8 cellular contexts compared by ENCODE assay signal in genomic region chr21:41877901-41878830, GRCh38. TPM values are rescaled to one million over a fixed set of nuclear protein-coding genes. Genes with fewer than 3 reads are reported as not detected.
A peak's percentile ranks its signal among the peaks of the same experiment; 100 is the strongest.
DNase-seq lines count a peak whose midpoint lies in the region; ATAC-seq and TF ChIP-seq lines count a peak whose summit lies in the region.

No MANE protein-coding gene starts in this region.

- H3K4me2 ChIP-seq in BLaER1, result peak overlapping the region; percentile 82
- peak overlapping the region; percentile 99 for H3K4me2 ChIP-seq in osteoblast (ENCODE audit: insufficient read depth, low read length)

- H3K4me1 ChIP-seq in BLaER1, result peaks cover 64% of the 10 kb centered on the region
- H3K4me1 ChIP-seq in NT2/D1 (ENCODE audit: insufficient read depth, insufficient read length), result peaks cover 8% of the 10 kb centered on the region
- peaks cover 11% of the 10 kb centered on the region for H3K4me1 ChIP-seq in osteoblast (ENCODE audit: insufficient read depth, low read length)

- peak overlapping the region; percentile 77 for H2AFZ ChIP-seq in osteoblast (ENCODE audit: low read length)

- peak overlapping the region; percentile 100 for H3K27ac ChIP-seq in BLaER1
- H3K27ac ChIP-seq in osteoblast (ENCODE audit: low read depth, low read length), result peak overlapping the region; percentile 82

- H4K20me1 ChIP-seq in BLaER1 (no peaks in the 10 kb centered on the region), osteoblast (ENCODE audit: insufficient read depth, low read length) (no peaks in the 10 kb centered on the region)

- H3K36me3 ChIP-seq in BLaER1 (no peaks in the 10 kb centered on the region), NT2/D1 (ENCODE audit: insufficient read depth, insufficient read length, low read length) (peaks cover 13% of the 10 kb centered on the region), osteoblast (ENCODE audit: insufficient read depth, low read length) (no peaks in the 10 kb centered on the region)

- H3K79me2 ChIP-seq in osteoblast (ENCODE audit: insufficient read depth, low read length), result peaks cover 48% of the 10 kb centered on the region

- no peak for TF ChIP-seq CTCF in fibroblast of villous mesenchyme (IDR thresholded peaks at IDR 0.05; ENCODE audit: insufficient read depth, low read depth, low read length)
- no peak for TF ChIP-seq CTCF in osteoblast (IDR thresholded peaks at IDR 0.05; ENCODE audit: extremely low read depth, low read depth, low read length)

- DNase-seq in NT2/D1 (ENCODE audit: low read depth, low spot score) (no peak), fibroblast of villous mesenchyme (ENCODE audit: low read depth) (peak; percentile 69), osteoblast (ENCODE audit: insufficient read length, low spot score, missing footprints) (peak; percentile 95), HK-2 (ENCODE audit: unreplicated experiment) (no peak)
- DNase-seq in activated T-helper 9 cell treated with anti-CD3 and anti-CD28 coated beads, Interleukin-2, amount 50 U/mL, for 16 hours (ENCODE audit: low read depth), result peak; percentile 20

- H3K9me3 ChIP-seq in BLaER1 (no peaks in the 10 kb centered on the region), NT2/D1 (ENCODE audit: insufficient read depth, low read length) (no peaks in the 10 kb centered on the region), osteoblast (ENCODE audit: low read depth, low read length) (no peaks in the 10 kb centered on the region)

- H3K9ac ChIP-seq in BLaER1, result peak overlapping the region; percentile 100
- peak overlapping the region; percentile 79 for H3K9ac ChIP-seq in NT2/D1 (ENCODE audit: insufficient read length, low read depth)

- peak overlapping the region; percentile 90 for H3K4me3 ChIP-seq in BLaER1
- peak overlapping the region; percentile 90 for H3K4me3 ChIP-seq in NT2/D1 (ENCODE audit: insufficient read length, low read depth)
- peak overlapping the region; percentile 71 for H3K4me3 ChIP-seq in fibroblast of villous mesenchyme (ENCODE audit: low read depth, low read length)
- peak overlapping the region; percentile 84 for H3K4me3 ChIP-seq in osteoblast (ENCODE audit: insufficient read depth, low read length)

- ATAC-seq in GM19023 (IDR thresholded peaks at IDR 0.05; ENCODE audit: unreplicated experiment) (peak; percentile 31), HG03159 (IDR thresholded peaks at IDR 0.05; ENCODE audit: unreplicated experiment) (peak; percentile 30)

- H3K27me3 ChIP-seq in BLaER1, result no peaks in the 10 kb centered on the region
- no peaks in the 10 kb centered on the region for H3K27me3 ChIP-seq in NT2/D1 (ENCODE audit: insufficient read depth, insufficient read length)
- no peaks in the 10 kb centered on the region for H3K27me3 ChIP-seq in osteoblast (ENCODE audit: insufficient read depth, low read length)

RNA-seq across cellular contexts. Expression of gene PRDM15, which starts 1.0 kb away (rescaled TPM):
- total RNA-seq in fibroblast of villous mesenchyme, result 4.2 and 5.2 TPM in 2 replicates
- 7.2 and 8.8 TPM in 2 replicates for total RNA-seq in osteoblast

Comparison
In these comparisons a context has a peak if more than half of its experiments do, and no peak if none do; other contexts are left out.
1. DNase-seq: peak in activated T-helper 9 cell treated with anti-CD3 and anti-CD28 coated beads, Interleukin-2, amount 50 U/mL, for 16 hours (single experiment), fibroblast of villous mesenchyme (single experiment) and osteoblast (single experiment); none in NT2/D1 (single experiment) and HK-2 (single experiment).
2. Peak in every context shown above with its lines, with median percentiles within 50 percentile points of each other: H3K4me3 ChIP-seq.